In the genomic region with DNA sequence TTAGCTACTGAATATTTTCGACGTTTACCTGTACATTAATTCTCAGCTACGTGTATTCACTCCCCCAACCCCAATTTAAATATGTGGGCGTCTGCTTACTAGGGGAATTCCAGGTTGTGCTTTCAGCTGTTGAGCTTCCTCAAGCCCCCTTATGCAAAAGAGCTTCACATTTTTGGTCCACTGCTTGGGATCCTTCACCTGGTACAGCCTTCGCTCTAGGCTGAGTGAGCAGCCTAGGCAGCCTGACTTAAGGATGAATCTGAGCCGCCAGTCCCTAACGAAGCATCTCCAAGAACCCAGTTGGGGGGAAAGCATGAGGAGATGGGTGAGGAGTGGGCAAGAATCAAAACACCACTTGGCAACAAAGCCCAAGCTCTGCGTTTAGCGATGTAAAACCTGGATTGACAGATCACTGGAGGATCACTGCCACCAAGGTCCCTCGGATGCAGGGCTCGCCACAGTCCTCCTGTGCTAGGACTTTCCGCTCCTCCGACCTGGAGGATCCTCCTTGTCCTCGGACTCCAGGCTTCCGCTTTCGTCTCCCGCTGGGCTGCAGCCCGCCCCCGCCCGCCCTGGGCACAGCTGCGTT, we compare ENCODE assay signal across 8 cellular contexts. TPM values are rescaled to one million over a fixed set of nuclear protein-coding genes. Genes with fewer than 3 reads are reported as not detected.
DNase-seq lines count a peak whose midpoint lies in the region; ATAC-seq and TF ChIP-seq lines count a peak whose summit lies in the region.

No MANE protein-coding gene starts in this region.

- H3K4me1 ChIP-seq in ES-I3 (ENCODE audit: insufficient read depth, low read length) (peaks cover 13% of the 10 kb centered on the region; the same call in 1 of the 2 replicates), foreskin keratinocyte (peaks cover 26% of the 10 kb centered on the region)

- H3K36me3 Mint-ChIP-seq in activated CD8-positive, alpha-beta T cell treated with anti-CD3 and anti-CD28 coated beads for 36 hours (ENCODE audit: low read depth), result peaks cover 31% of the 10 kb centered on the region

- intact Hi-C loops in activated CD8-positive, alpha-beta T cell treated with anti-CD3 and anti-CD28 coated beads for 36 hours (cut with micrococcal nuclease), result no loop called here
- intact Hi-C loops in sciatic nerve (cut with DNase I), result no loop called here

- CTCF ChIA-PET in activated CD8-positive, alpha-beta T cell treated with anti-CD3 and anti-CD28 coated beads for 36 hours (lab: Charles Lee), result interaction anchor here (2.4 to 12.0 kb wide), 4 partner anchors 15 to 331 kb away, joined by 11 to 138 read pairs (median 14); a partner anchor contains a TSS

- no peaks in the 10 kb centered on the region for H3K9me3 Mint-ChIP-seq in activated CD8-positive, alpha-beta T cell treated with anti-CD3 and anti-CD28 coated beads for 36 hours

- H3K27ac Mint-ChIP-seq in activated CD8-positive, alpha-beta T cell treated with anti-CD3 and anti-CD28 coated beads for 36 hours, result peak overlapping the region; percentile 91

- ATAC-seq in HG02642 (IDR thresholded peaks at IDR 0.05; ENCODE audit: poor library complexity, unreplicated experiment) (peak; percentile 23), foreskin keratinocyte (peak; percentile 1), sciatic nerve (peak; percentile 0), GM21619 (IDR thresholded peaks at IDR 0.05; ENCODE audit: unreplicated experiment) (no peak), GM21381 (IDR thresholded peaks at IDR 0.05; ENCODE audit: unreplicated experiment) (no peak), GM18867 (IDR thresholded peaks at IDR 0.05; ENCODE audit: unreplicated experiment) (no peak)
- no peak for ATAC-seq in activated CD8-positive, alpha-beta T cell treated with anti-CD3 and anti-CD28 coated beads for 36 hours

- H3K4me3 Mint-ChIP-seq in activated CD8-positive, alpha-beta T cell treated with anti-CD3 and anti-CD28 coated beads for 36 hours, result peak overlapping the region; percentile 86

- peak; percentile 22 for DNase-seq in activated CD8-positive, alpha-beta T cell treated with anti-CD3 and anti-CD28 coated beads for 36 hours
- no peak for DNase-seq in foreskin keratinocyte
- no peak for DNase-seq in sciatic nerve (ENCODE audit: low spot score)

- H3K27me3 Mint-ChIP-seq in activated CD8-positive, alpha-beta T cell treated with anti-CD3 and anti-CD28 coated beads for 36 hours, result no peaks in the 10 kb centered on the region

- POLR2A ChIA-PET in activated CD8-positive, alpha-beta T cell treated with anti-CD3 and anti-CD28 coated beads for 36 hours (lab: Charles Lee), result interaction anchor here (0.7 to 3.8 kb wide), 6 partner anchors 14 to 281 kb away, joined by 3 to 24 read pairs (median 4); a partner anchor contains a TSS

- peak overlapping the region; percentile 81 for H3K27ac ChIP-seq in foreskin keratinocyte

- no peaks in the 10 kb centered on the region for H3K27me3 ChIP-seq in foreskin keratinocyte

- no peak for TF ChIP-seq CTCF in activated CD8-positive, alpha-beta T cell treated with anti-CD3 and anti-CD28 coated beads for 36 hours (IDR thresholded peaks at IDR 0.05)
- TF ChIP-seq CTCF in foreskin keratinocyte (conservative IDR thresholded peaks at IDR 0.05), result no peak

- peaks cover 3% of the 10 kb centered on the region for H3K36me3 ChIP-seq in ES-I3 (ENCODE audit: insufficient read depth, low read length)

- H3K9ac ChIP-seq in ES-I3 (ENCODE audit: low read depth, low read length), result peak overlapping the region; percentile 83

- H3K4me1 Mint-ChIP-seq in activated CD8-positive, alpha-beta T cell treated with anti-CD3 and anti-CD28 coated beads for 36 hours (ENCODE audit: low read depth), result peaks cover 56% of the 10 kb centered on the region

- H3K9me3 ChIP-seq in ES-I3 (ENCODE audit: control insufficient read depth, insufficient read depth, low read length), result no peaks in the 10 kb centered on the region

RNA-seq across cellular contexts. Expression of a gene that starts 0.6 kb away (rescaled TPM):
- total RNA-seq in activated CD8-positive, alpha-beta T cell treated with anti-CD3 and anti-CD28 coated beads for 36 hours, result 10 to 100 TPM; 30.6 to 32.3 TPM
- total RNA-seq in foreskin keratinocyte (49.4 and 52.0 TPM in 2 replicates), sciatic nerve (17.8 TPM)
- polyA plus RNA-seq in foreskin keratinocyte, result 21.1 and 21.4 TPM in 2 replicates

RNA-seq across cellular contexts. Expression of a gene that starts 16.3 kb away (rescaled TPM):
- 10 to 100 TPM; 26.8 to 35.7 TPM for total RNA-seq in activated CD8-positive, alpha-beta T cell treated with anti-CD3 and anti-CD28 coated beads for 36 hours
- total RNA-seq in foreskin keratinocyte (21.4 TPM in 2 replicates), sciatic nerve (30.9 TPM)
- polyA plus RNA-seq in foreskin keratinocyte, result 18.7 and 21.8 TPM in 2 replicates

Comparison
In these comparisons a context has a peak if more than half of its experiments do, and no peak if none do; other contexts are left out.
1. ATAC-seq: peak in HG02642 (single experiment), foreskin keratinocyte (single experiment) and sciatic nerve (single experiment); none in activated CD8-positive, alpha-beta T cell treated with anti-CD3 and anti-CD28 coated beads for 36 hours (single experiment), GM21619 (single experiment), GM21381 (single experiment) and GM18867 (single experiment).